In the genomic region with DNA sequence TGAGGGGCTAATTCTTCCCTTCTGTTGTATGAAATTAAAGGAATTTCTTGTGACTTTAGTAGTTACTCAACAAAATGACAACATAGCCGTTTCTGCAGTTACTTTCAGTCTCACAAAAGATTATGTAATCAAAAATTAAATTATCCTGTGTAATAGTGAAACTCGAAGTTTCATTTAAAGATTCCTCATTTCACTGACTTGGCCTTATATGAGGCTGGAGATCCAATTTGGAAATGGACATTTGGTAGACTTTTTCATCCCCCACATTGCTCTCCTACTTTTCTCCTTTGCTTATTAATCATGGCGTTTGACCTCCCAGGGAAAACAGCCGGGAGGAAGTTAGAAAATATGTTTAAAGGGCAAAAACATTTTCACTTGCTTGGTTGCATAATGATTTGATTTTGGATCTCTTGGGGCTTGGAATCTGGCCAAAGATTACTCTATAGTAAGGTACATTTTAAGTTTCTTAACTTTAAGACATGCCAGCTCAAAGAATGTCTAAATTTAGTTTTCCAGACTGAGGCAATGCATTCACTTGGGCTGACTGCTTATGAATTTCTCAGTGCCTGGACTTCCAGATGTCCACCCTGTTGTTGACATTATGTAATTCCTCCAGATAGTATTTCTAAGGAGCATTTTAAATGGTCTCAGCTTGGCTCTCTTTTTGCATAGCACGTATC, we compare ENCODE assay signal across 12 cellular contexts.
DNase-seq lines count a peak whose midpoint lies in the region; ATAC-seq and TF ChIP-seq lines count a peak whose summit lies in the region.
"Had no signal": no experiment of that assay in that cellular context is flagged by ENCODE, and none has a peak within 500 bp of the region (broad histone marks: within the 10 kb centered on the region; RNA-seq: fewer than 3 reads in every experiment).

No MANE protein-coding gene starts in this region.

- H3K79me2 ChIP-seq in fibroblast of lung (ENCODE audit: control insufficient read depth, insufficient read depth, low read length), result no peaks in the 10 kb centered on the region

- peaks cover 28% of the 10 kb centered on the region for H3K4me1 Mint-ChIP-seq in osteocyte (ENCODE audit: unreplicated experiment)
- H3K4me1 Mint-ChIP-seq: CD4-positive, CD25-positive, alpha-beta regulatory T cell; immature natural killer cell had no signal

- TF ChIP-seq CTCF in fibroblast of lung (conservative IDR thresholded peaks at IDR 0.05 in 1 of 2, IDR thresholded peaks at IDR 0.05 in 1 of 2; ENCODE audit: low read depth in 1 of 2, low read length in 2 of 2) (no peak), osteocyte (IDR thresholded peaks at IDR 0.05) (no peak)

- H3K4me2 ChIP-seq in fibroblast of lung (ENCODE audit: extremely low read depth, insufficient read depth, low read length), result no peak overlapping the region

- H3K27me3 Mint-ChIP-seq in osteocyte (ENCODE audit: unreplicated experiment), result no peaks in the 10 kb centered on the region
- H3K27me3 Mint-ChIP-seq: CD4-positive, CD25-positive, alpha-beta regulatory T cell had no signal

- no peak overlapping the region for H2AFZ ChIP-seq in fibroblast of lung (ENCODE audit: low read length)

- intact Hi-C loops in posterior cingulate gyrus (cut with DNase I), result no loop called here

- no peak overlapping the region for H3K9ac ChIP-seq in fibroblast of lung (ENCODE audit: insufficient read depth, low read length)

- no peaks in the 10 kb centered on the region for H4K20me1 ChIP-seq in fibroblast of lung (ENCODE audit: control insufficient read depth, extremely low read depth, insufficient read depth, low read length)

- H3K27ac ChIP-seq in fibroblast of lung (ENCODE audit: insufficient read depth, low read length), result no peak overlapping the region

- H3K4me1 ChIP-seq in fibroblast of lung (ENCODE audit: control insufficient read depth, extremely low read depth, insufficient read depth, low read length), result no peaks in the 10 kb centered on the region

- H3K27ac Mint-ChIP-seq in osteocyte (ENCODE audit: unreplicated experiment), result peak overlapping the region; percentile 86
- H3K27ac Mint-ChIP-seq: CD4-positive, CD25-positive, alpha-beta regulatory T cell; immature natural killer cell had no signal

- no peaks in the 10 kb centered on the region for H3K9me3 Mint-ChIP-seq in osteocyte (ENCODE audit: unreplicated experiment)

- no peaks in the 10 kb centered on the region for H3K36me3 ChIP-seq in fibroblast of lung (ENCODE audit: control insufficient read depth, insufficient read depth, low read length)

- no peaks in the 10 kb centered on the region for H3K9me3 ChIP-seq in fibroblast of lung (ENCODE audit: control insufficient read depth, insufficient read depth, low read depth, low read length)

- ATAC-seq in HG03095 (IDR thresholded peaks at IDR 0.05; ENCODE audit: unreplicated experiment), result no peak
- ATAC-seq in GM18907 (IDR thresholded peaks at IDR 0.05; ENCODE audit: unreplicated experiment), result no peak

- no peak overlapping the region for H3K4me3 ChIP-seq in fibroblast of lung (replicated peaks in 1 of 4; ENCODE audit: control extremely low read depth in 1 of 4, insufficient read depth in 1 of 4, low read depth in 3 of 4, low read length in 4 of 4)

- DNase-seq in H4 (ENCODE audit: low spot score) (peak; percentile 8), SIG-M5 treated with dmso at 0.1 percent for 504 hours (lab: John Stamatoyannopoulos, UW; ENCODE audit: unreplicated experiment) (peak; percentile 78), fibroblast of lung (ENCODE audit: low read depth in 2 of 2) (peak; percentile 48 to 59), osteocyte (ENCODE audit: extremely low spot score, unreplicated experiment) (no peak), NCI-H2171 (lab: John Stamatoyannopoulos, UW) (no peak), posterior cingulate gyrus (no peak)
- DNase-seq: CD4-positive, CD25-positive, alpha-beta regulatory T cell; immature natural killer cell; NCI-H146; NCI-H69 had no signal

- no peaks in the 10 kb centered on the region for H3K36me3 Mint-ChIP-seq in osteocyte (ENCODE audit: unreplicated experiment)
- H3K36me3 Mint-ChIP-seq: CD4-positive, CD25-positive, alpha-beta regulatory T cell; immature natural killer cell had no signal

- no peaks in the 10 kb centered on the region for H3K27me3 ChIP-seq in fibroblast of lung (ENCODE audit: control insufficient read depth, insufficient read depth, low read length)

- peak overlapping the region; percentile 37 for H3K4me3 Mint-ChIP-seq in osteocyte (ENCODE audit: unreplicated experiment)
- H3K4me3 Mint-ChIP-seq: CD4-positive, CD25-positive, alpha-beta regulatory T cell; immature natural killer cell had no signal

Comparison
In these comparisons a context has a peak if more than half of its experiments do, and no peak if none do; other contexts are left out.
1. DNase-seq: peak in H4 (single experiment), SIG-M5 treated with dmso at 0.1 percent for 504 hours (single experiment) and fibroblast of lung (2 of 2); none in osteocyte (single experiment), NCI-H2171 (single experiment) and posterior cingulate gyrus (0 of 10).